ENCODE assay signal across 12 cellular contexts in the genomic region with DNA sequence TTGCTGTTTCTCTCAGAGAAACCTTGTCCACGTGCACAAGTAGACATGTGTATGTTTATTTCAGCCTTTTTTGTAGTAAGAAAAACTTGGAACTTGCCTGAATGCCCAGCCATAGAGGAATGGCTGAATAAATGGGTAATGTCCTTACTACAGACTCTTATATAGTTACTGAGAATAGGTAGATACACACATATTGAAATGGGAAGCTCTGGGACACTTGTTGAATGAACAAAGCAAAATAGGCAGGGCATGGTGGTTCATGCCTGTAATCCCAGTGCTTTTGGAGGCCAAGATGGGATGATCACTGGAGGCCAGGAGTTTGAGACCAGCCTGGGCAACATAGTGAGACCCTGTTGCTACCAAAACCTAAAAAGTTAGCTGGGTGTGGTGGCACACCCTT. TPM values are rescaled to one million over a fixed set of nuclear protein-coding genes. Genes with fewer than 3 reads are reported as not detected.
DNase-seq lines count a peak whose midpoint lies in the region; ATAC-seq, FAIRE-seq and TF ChIP-seq lines count a peak whose summit lies in the region.
"Had no signal": no experiment of that assay in that cellular context is flagged by ENCODE, and none has a peak within 500 bp of the region (broad histone marks: within the 10 kb centered on the region; RNA-seq: fewer than 3 reads in every experiment).

No MANE protein-coding gene starts in this region.

- no peaks in the 10 kb centered on the region for H3K9me2 ChIP-seq in neural cell (ENCODE audit: insufficient read depth, low read length)

- H3K9ac ChIP-seq in KMS-11, result no peak overlapping the region
- no peak overlapping the region for H3K9ac ChIP-seq in astrocyte (ENCODE audit: low read length)
- H3K9ac ChIP-seq in neural cell (ENCODE audit: low read length), result no peak overlapping the region

- H3K27me3 ChIP-seq in KMS-11 (ENCODE audit: insufficient read depth, low read depth), result no peaks in the 10 kb centered on the region
- no peaks in the 10 kb centered on the region for H3K27me3 ChIP-seq in astrocyte (ENCODE audit: insufficient read depth, low read length)
- no peaks in the 10 kb centered on the region for H3K27me3 ChIP-seq in neural cell (ENCODE audit: insufficient read depth, low read depth, low read length)
- H3K27me3 ChIP-seq in ascending aorta, result no peaks in the 10 kb centered on the region
- H3K27me3 ChIP-seq: esophagus muscularis mucosa had no signal

- H2AFZ ChIP-seq in KMS-11 (ENCODE audit: low read depth), result no peak overlapping the region
- H2AFZ ChIP-seq in astrocyte (ENCODE audit: low read depth, low read length), result no peak overlapping the region
- H2AFZ ChIP-seq in neural cell (ENCODE audit: low read depth, low read length), result no peak overlapping the region

- H3K4me1 Mint-ChIP-seq in T-helper 1 cell treated with Interleukin-12 subunit alpha and Interleukin-12 subunit beta and Interleukin-4 antibody, amounts not matched to agents 30 μg/mL and 1 μg/mL, for 36 hours (ENCODE audit: low read depth), result peaks cover 27% of the 10 kb centered on the region
- peaks cover 12% of the 10 kb centered on the region for H3K4me1 Mint-ChIP-seq in astrocyte (ENCODE audit: low read depth, unreplicated experiment)

- H3K9me3 ChIP-seq in astrocyte (ENCODE audit: insufficient read depth, low read depth, low read length) (no peaks in the 10 kb centered on the region), neural cell (ENCODE audit: low read length) (no peaks in the 10 kb centered on the region), ascending aorta (no peaks in the 10 kb centered on the region)
- H3K9me3 ChIP-seq: esophagus muscularis mucosa had no signal

- H3K36me3 Mint-ChIP-seq in T-helper 1 cell treated with Interleukin-12 subunit alpha and Interleukin-12 subunit beta and Interleukin-4 antibody, amounts not matched to agents 30 μg/mL and 1 μg/mL, for 36 hours (ENCODE audit: low read depth), result peaks cover 29% of the 10 kb centered on the region
- peaks cover 12% of the 10 kb centered on the region for H3K36me3 Mint-ChIP-seq in astrocyte (ENCODE audit: low read depth, unreplicated experiment)

- H3K79me2 ChIP-seq in KMS-11 (ENCODE audit: insufficient read depth, low read depth) (0 out of 2 replicates have a peak, but pooled peaks cover 5% of the 10 kb centered on the region), astrocyte (ENCODE audit: insufficient read depth, low read length) (peaks cover 24% of the 10 kb centered on the region), neural cell (replicated peaks; ENCODE audit: insufficient read depth, low read length) (peaks cover 16% of the 10 kb centered on the region)

- H4K20me1 ChIP-seq in KMS-11 (ENCODE audit: insufficient read depth), result no peaks in the 10 kb centered on the region
- peaks cover 11% of the 10 kb centered on the region for H4K20me1 ChIP-seq in astrocyte (ENCODE audit: insufficient read depth, low read length)
- no peaks in the 10 kb centered on the region for H4K20me1 ChIP-seq in neural cell (ENCODE audit: insufficient read depth)

- ATAC-seq in GM21423 (IDR thresholded peaks at IDR 0.05; ENCODE audit: unreplicated experiment) (no peak), HG02885 (IDR thresholded peaks at IDR 0.05; ENCODE audit: poor library complexity, unreplicated experiment) (no peak)

- H3K4me1 ChIP-seq in KMS-11 (ENCODE audit: low read depth, poor library complexity, severe bottlenecking) (peaks cover 11% of the 10 kb centered on the region), astrocyte (ENCODE audit: insufficient read depth, low read length) (peaks cover 23% of the 10 kb centered on the region), ascending aorta (peaks cover 7 to 22% of the 10 kb centered on the region in 2 donors)

- peak overlapping the region; percentile 7 for H3K27ac Mint-ChIP-seq in T-helper 1 cell treated with Interleukin-12 subunit alpha and Interleukin-12 subunit beta and Interleukin-4 antibody, amounts not matched to agents 30 μg/mL and 1 μg/mL, for 36 hours
- H3K27ac Mint-ChIP-seq in astrocyte (ENCODE audit: unreplicated experiment), result no peak overlapping the region

- no peaks in the 10 kb centered on the region for H3K27me3 Mint-ChIP-seq in T-helper 1 cell treated with Interleukin-12 subunit alpha and Interleukin-12 subunit beta and Interleukin-4 antibody, amounts not matched to agents 30 μg/mL and 1 μg/mL, for 36 hours (ENCODE audit: low read depth)
- H3K27me3 Mint-ChIP-seq in astrocyte (ENCODE audit: low read depth, unreplicated experiment), result peaks cover 2% of the 10 kb centered on the region

- TF ChIP-seq RAD21 in neural cell (conservative IDR thresholded peaks at IDR 0.05), result no peak

- intact Hi-C loops in ascending aorta (cut with DNase I), result loop anchor here (5.0 to 10.0 kb wide), 2 partner anchors 220 to 932 kb away; partner anchors contain the start of genes BLM and ZNF710

- H3K4me2 ChIP-seq in KMS-11, result peak overlapping the region; percentile 79; the same call in 1 of the 2 replicates
- H3K4me2 ChIP-seq in astrocyte (ENCODE audit: low read length), result peak overlapping the region; percentile 92
- H3K4me2 ChIP-seq in neural cell (ENCODE audit: low read length), result no peak overlapping the region

- H3K4me3 ChIP-seq in KMS-11 (IDR thresholded peaks at IDR 0.05; ENCODE audit: insufficient read depth, low read depth, low read length), result no peak overlapping the region
- H3K4me3 ChIP-seq in astrocyte (ENCODE audit: insufficient read depth, low read depth, low read length), result no peak overlapping the region
- H3K4me3 ChIP-seq in neural cell (ENCODE audit: low read length), result peak overlapping the region; percentile 94
- no peak overlapping the region for H3K4me3 ChIP-seq in ascending aorta

- no peak overlapping the region for H3K27ac ChIP-seq in KMS-11
- H3K27ac ChIP-seq in astrocyte (ENCODE audit: low read depth, low read length), result no peak overlapping the region
- H3K27ac ChIP-seq in neural cell (ENCODE audit: low read length), result no peak overlapping the region
- no peak overlapping the region for H3K27ac ChIP-seq in ascending aorta

- H3K9me3 Mint-ChIP-seq in T-helper 1 cell treated with Interleukin-12 subunit alpha and Interleukin-12 subunit beta and Interleukin-4 antibody, amounts not matched to agents 30 μg/mL and 1 μg/mL, for 36 hours, result no peaks in the 10 kb centered on the region
- H3K9me3 Mint-ChIP-seq in astrocyte (ENCODE audit: unreplicated experiment), result no peaks in the 10 kb centered on the region

- TF ChIP-seq CTCF in KMS-11 (conservative IDR thresholded peaks at IDR 0.05; ENCODE audit: low read depth, low read length), result no peak
- no peak for TF ChIP-seq CTCF in astrocyte (IDR thresholded peaks at IDR 0.05; ENCODE audit: insufficient read depth, low read depth, low read length)
- TF ChIP-seq CTCF in neural cell (IDR thresholded peaks at IDR 0.05; ENCODE audit: poor library complexity, severe bottlenecking), result no peak
- TF ChIP-seq CTCF in ascending aorta (IDR thresholded peaks at IDR 0.05), result no peak

- TF ChIP-seq EP300 in neural cell (conservative IDR thresholded peaks at IDR 0.05; ENCODE audit: poor library complexity, severe bottlenecking), result no peak

- DNase-seq in T-helper 1 cell (no peak), astrocyte (ENCODE audit: low read depth) (no peak), ascending aorta (ENCODE audit: low spot score in 2 of 2) (no peak)
- DNase-seq: 8988T, NCI-H2029 treated with DMSO at 0.1 percent for 48 hours, retina had no signal

- no peaks in the 10 kb centered on the region for H3F3A ChIP-seq in neural cell (ENCODE audit: insufficient read depth, low read length, poor library complexity, severe bottlenecking)

- no peak for FAIRE-seq in astrocyte (lab: Jason Lieb, UNC)

- H3K4me3 Mint-ChIP-seq in T-helper 1 cell treated with Interleukin-12 subunit alpha and Interleukin-12 subunit beta and Interleukin-4 antibody, amounts not matched to agents 30 μg/mL and 1 μg/mL, for 36 hours, result peak overlapping the region; percentile 92
- no peak overlapping the region for H3K4me3 Mint-ChIP-seq in astrocyte (ENCODE audit: unreplicated experiment)

- no peaks in the 10 kb centered on the region for H3K36me3 ChIP-seq in KMS-11 (ENCODE audit: insufficient read depth)
- H3K36me3 ChIP-seq in astrocyte (ENCODE audit: insufficient read depth, low read length), result peaks cover 26% of the 10 kb centered on the region
- peaks cover 4% of the 10 kb centered on the region for H3K36me3 ChIP-seq in neural cell (ENCODE audit: insufficient read depth, low read length)
- peaks cover 30 to 41% of the 10 kb centered on the region in 2 donors for H3K36me3 ChIP-seq in ascending aorta

RNA-seq across cellular contexts. Expression of gene UNC45A, which starts 1.7 kb away (rescaled TPM):
- total RNA-seq in astrocyte (56.2 and 56.6 TPM in 2 replicates), ascending aorta (73.5 TPM)
- polyA plus RNA-seq in neural cell, result 41.3 and 51.4 TPM in 2 replicates
- polyA minus RNA-seq in neural cell, result 54.3 and 66.5 TPM in 2 replicates

RNA-seq across cellular contexts. Expression of gene HDDC3, which starts 4.5 kb away (rescaled TPM):
- 9.7 and 10.5 TPM in 2 replicates for total RNA-seq in astrocyte
- polyA plus RNA-seq in neural cell, result 20.1 and 34.6 TPM in 2 replicates
- polyA minus RNA-seq in neural cell, result 21.3 and 23.4 TPM in 2 replicates
- 29.4 TPM for total RNA-seq in ascending aorta

RNA-seq across cellular contexts. Expression of gene RCCD1, which starts 17.9 kb away (rescaled TPM):
- 6.5 and 6.8 TPM in 2 replicates for total RNA-seq in astrocyte
- 4.5 and 8.2 TPM in 2 replicates for polyA plus RNA-seq in neural cell
- polyA minus RNA-seq in neural cell, result 4.1 and 4.3 TPM in 2 replicates
- total RNA-seq in ascending aorta, result 10.0 TPM

RNA-seq across cellular contexts. Expression of gene MAN2A2, which starts 33.7 kb away (rescaled TPM):
- total RNA-seq in astrocyte (18.5 and 21.3 TPM in 2 replicates), ascending aorta (90.4 TPM)
- 59.8 and 102 TPM in 2 replicates for polyA plus RNA-seq in neural cell
- 41.4 and 48.9 TPM in 2 replicates for polyA minus RNA-seq in neural cell

RNA-seq across cellular contexts. Expression of gene FES, which starts 52.5 kb away (rescaled TPM):
- total RNA-seq in astrocyte (4.4 and 7.2 TPM in 2 replicates), ascending aorta (65.1 TPM)
- not detected in 2 replicates for polyA plus RNA-seq in neural cell
- not detected in 2 replicates for polyA minus RNA-seq in neural cell
